In the genomic region with DNA sequence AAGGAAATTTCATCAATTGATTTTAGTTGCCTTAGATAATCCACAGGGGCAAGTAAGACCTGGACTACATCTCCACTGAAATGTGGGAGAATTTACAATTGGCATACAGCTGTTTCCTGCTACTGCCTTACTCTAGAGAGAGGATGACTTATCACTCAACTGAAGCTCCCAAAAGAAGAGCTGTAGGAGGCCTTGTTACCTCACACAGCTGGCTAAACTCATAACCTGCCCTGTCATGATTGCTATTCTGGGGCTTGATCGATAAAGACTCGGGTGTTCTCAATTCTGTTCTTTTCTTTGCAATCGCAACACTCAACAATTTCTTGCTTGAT, we compare ENCODE assay signal across 8 cellular contexts.
DNase-seq lines count a peak whose midpoint lies in the region; ATAC-seq and TF ChIP-seq lines count a peak whose summit lies in the region.

No MANE protein-coding gene starts in this region.

- H3K27ac ChIP-seq in DOHH2 (ENCODE audit: low read depth, low read length) = peak overlapping the region; percentile 31; the same call in 1 of the 2 replicates

- intact Hi-C loops in dendritic cell treated with granulocyte-macrophage colony-stimulating factor and Interleukin-4, amounts not matched to agents 40 ng/mL and 50 ng/mL, for 4 days (cut with micrococcal nuclease) = no loop called here

- peak overlapping the region; percentile 89 for H3K4me3 Mint-ChIP-seq in dendritic cell treated with granulocyte-macrophage colony-stimulating factor and Interleukin-4, amounts not matched to agents 40 ng/mL and 50 ng/mL, for 4 days

- no peaks in the 10 kb centered on the region for H3F3A ChIP-seq in DOHH2 (ENCODE audit: control insufficient read depth, insufficient read depth)

- H4K20me1 ChIP-seq in DOHH2 (ENCODE audit: control insufficient read depth, insufficient read depth, low read depth, low read length) = no peaks in the 10 kb centered on the region

- ATAC-seq in GM19397 (IDR thresholded peaks at IDR 0.05; ENCODE audit: unreplicated experiment) = peak; percentile 4
- ATAC-seq in HG03432 (IDR thresholded peaks at IDR 0.05; ENCODE audit: unreplicated experiment) = peak; percentile 19
- ATAC-seq in GM21737 (IDR thresholded peaks at IDR 0.05; ENCODE audit: unreplicated experiment) = no peak
- ATAC-seq in GM19324 (IDR thresholded peaks at IDR 0.05; ENCODE audit: low FRiP score, unreplicated experiment) = no peak

- H3K9me3 ChIP-seq in DOHH2 (ENCODE audit: control insufficient read depth, insufficient read depth, low read length) = no peaks in the 10 kb centered on the region

- TF ChIP-seq CTCF in DOHH2 (IDR thresholded peaks at IDR 0.05; ENCODE audit: low read depth, low read length, poor library complexity, severe bottlenecking) (no peak), foreskin fibroblast (IDR thresholded peaks at IDR 0.05; ENCODE audit: low read depth, low read length) (no peak)

- peak overlapping the region; percentile 82 for H3K4me2 ChIP-seq in DOHH2 (ENCODE audit: low read length)

- no peaks in the 10 kb centered on the region for H3K36me3 ChIP-seq in DOHH2 (ENCODE audit: control insufficient read depth, low read length)

- H3K27me3 ChIP-seq in DOHH2 (ENCODE audit: control insufficient read depth, low read length) = no peaks in the 10 kb centered on the region

- H3K36me3 Mint-ChIP-seq in dendritic cell treated with granulocyte-macrophage colony-stimulating factor and Interleukin-4, amounts not matched to agents 40 ng/mL and 50 ng/mL, for 4 days (ENCODE audit: low read depth) = no peaks in the 10 kb centered on the region

- H3K4me3 ChIP-seq in DOHH2 (ENCODE audit: low read length) = peak overlapping the region; percentile 85
- H3K4me3 ChIP-seq in foreskin fibroblast (ENCODE audit: low read depth in 1 of 2, low read length in 2 of 2) = no peak overlapping the region

- peaks cover 23% of the 10 kb centered on the region for H3K4me1 Mint-ChIP-seq in dendritic cell treated with granulocyte-macrophage colony-stimulating factor and Interleukin-4, amounts not matched to agents 40 ng/mL and 50 ng/mL, for 4 days (ENCODE audit: low read depth)

- peaks cover 16% of the 10 kb centered on the region for H3K4me1 ChIP-seq in DOHH2 (ENCODE audit: control insufficient read depth, low read length)

- H3K79me2 ChIP-seq in DOHH2 (ENCODE audit: control insufficient read depth, low read length) = no peaks in the 10 kb centered on the region

- DNase-seq in central memory CD4-positive, alpha-beta T cell = no peak
- DNase-seq in foreskin fibroblast = no peak

- H3K27me3 Mint-ChIP-seq in dendritic cell treated with granulocyte-macrophage colony-stimulating factor and Interleukin-4, amounts not matched to agents 40 ng/mL and 50 ng/mL, for 4 days = no peaks in the 10 kb centered on the region

- H3K9me2 ChIP-seq in DOHH2 (replicated peaks; ENCODE audit: control insufficient read depth, low read length) = no peaks in the 10 kb centered on the region

- H3K27ac Mint-ChIP-seq in dendritic cell treated with granulocyte-macrophage colony-stimulating factor and Interleukin-4, amounts not matched to agents 40 ng/mL and 50 ng/mL, for 4 days = peak overlapping the region; percentile 95

- H3K9me3 Mint-ChIP-seq in dendritic cell treated with granulocyte-macrophage colony-stimulating factor and Interleukin-4, amounts not matched to agents 40 ng/mL and 50 ng/mL, for 4 days = no peaks in the 10 kb centered on the region

Comparison
In these comparisons a context has a peak if more than half of its experiments do, and no peak if none do; other contexts are left out.
1. ATAC-seq: peak in GM19397 (single experiment) and HG03432 (single experiment); none in GM21737 (single experiment) and GM19324 (single experiment).